ENCODE assay signal across 13 cellular contexts in the genomic region with DNA sequence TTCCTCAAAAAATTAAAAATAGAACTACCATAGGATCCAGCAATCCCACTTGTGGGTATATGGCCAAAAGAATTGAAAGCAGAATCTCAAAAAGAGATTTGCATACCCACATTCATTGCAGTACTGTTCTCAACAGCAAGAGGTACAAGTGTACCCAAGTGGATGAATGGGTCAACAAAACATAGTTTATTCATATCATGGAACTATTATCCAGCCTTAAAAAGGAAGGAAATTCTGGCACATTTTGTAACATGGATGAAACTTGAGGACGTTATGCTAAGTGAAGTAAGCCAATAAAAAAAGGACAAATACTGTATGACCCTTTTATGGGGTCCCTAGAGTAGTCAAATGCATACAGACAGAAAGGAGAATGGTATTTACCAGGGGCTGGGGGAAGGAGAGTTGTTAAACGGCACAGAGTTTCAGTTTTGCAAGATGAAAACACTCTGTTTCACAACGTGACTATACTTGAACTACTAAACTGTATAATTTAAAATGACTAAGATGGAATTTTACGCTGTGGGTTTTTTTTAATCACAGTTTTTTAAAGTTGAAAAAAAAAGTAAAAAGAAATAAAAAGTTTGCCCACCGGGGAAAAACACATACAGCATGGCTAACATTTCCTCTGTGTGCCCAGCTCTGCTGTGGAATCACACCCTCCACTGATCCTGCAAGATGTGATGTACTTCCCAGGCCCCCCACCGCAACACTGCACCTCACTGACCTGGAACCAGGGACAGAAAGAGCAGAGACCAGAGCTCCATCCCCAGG. TPM values are rescaled to one million over a fixed set of nuclear protein-coding genes. Genes with fewer than 3 reads are reported as not detected.
DNase-seq lines count a peak whose midpoint lies in the region; ATAC-seq, FAIRE-seq and TF ChIP-seq lines count a peak whose summit lies in the region.
"Had no signal": no experiment of that assay in that cellular context is flagged by ENCODE, and none has a peak within 500 bp of the region (broad histone marks: within the 10 kb centered on the region; RNA-seq: fewer than 3 reads in every experiment).

No MANE protein-coding gene starts in this region.

- H3K36me3 Mint-ChIP-seq in activated T-cell treated with anti-CD3 and anti-CD28 coated beads, Interleukin-2, amount 50 U/mL, for 72 hours (ENCODE audit: insufficient read depth in 2 of 2) = no peaks in the 10 kb centered on the region

- 38 to 45% methylated on average over 5 to 6 of the region's 6 CpGs for WGBS in transverse colon (ENCODE audit: low coverage in 1 of 2), 2 donors

- peak overlapping the region; percentile 11 to 49 for H3K4me3 Mint-ChIP-seq in activated T-cell treated with anti-CD3 and anti-CD28 coated beads, Interleukin-2, amount 50 U/mL, for 72 hours
- H3K4me3 Mint-ChIP-seq: brain had no signal

- DNase-seq in GM12891 (ENCODE audit: insufficient read length, low spot score) (no peak), D341Med (ENCODE audit: low spot score) (no peak), right atrium auricular region (ENCODE audit: low spot score) (no peak), transverse colon (no peak)
- peak; percentile 8 to 21 for DNase-seq in activated T-cell treated with anti-CD3 and anti-CD28 coated beads, Interleukin-2, amount 50 U/mL, for 72 hours
- DNase-seq in stimulated activated CD4-positive, alpha-beta T cell treated with anti-CD3 and anti-CD28 coated beads, Interleukin-2, amount 100 ng/mL, for 24 hours = no peak
- DNase-seq: NCI-H69 had no signal

- H3K27ac ChIP-seq in right atrium auricular region (no peak overlapping the region), transverse colon (no peak overlapping the region)
- H3K27ac ChIP-seq: VCaP had no signal

- peak; percentile 72 for ATAC-seq in GM19372 (IDR thresholded peaks at IDR 0.05; ENCODE audit: low read depth, unreplicated experiment)
- ATAC-seq in HG02981 (IDR thresholded peaks at IDR 0.05; ENCODE audit: unreplicated experiment) = peak; percentile 69
- peak; percentile 91 to 95 for ATAC-seq in activated T-cell treated with anti-CD3 and anti-CD28 coated beads, Interleukin-2, amount 50 U/mL, for 72 hours (replicated peaks in 1 of 2)

- TF ChIP-seq CTCF in right atrium auricular region (IDR thresholded peaks at IDR 0.05) (no peak), transverse colon (IDR thresholded peaks at IDR 0.05) (no peak)

- H3K4me3 ChIP-seq in right atrium auricular region (no peak overlapping the region), transverse colon (no peak overlapping the region)

- intact Hi-C loops in transverse colon (cut with DNase I; ENCODE audit: low total_unique reads) = no loop called here

- no peaks in the 10 kb centered on the region for H3K36me3 ChIP-seq in right atrium auricular region
- no peaks in the 10 kb centered on the region for H3K36me3 ChIP-seq in transverse colon

- peaks cover 24% of the 10 kb centered on the region for H3K4me1 Mint-ChIP-seq in activated T-cell treated with anti-CD3 and anti-CD28 coated beads, Interleukin-2, amount 50 U/mL, for 72 hours (ENCODE audit: low read depth)

- H3K27ac Mint-ChIP-seq in activated T-cell treated with anti-CD3 and anti-CD28 coated beads, Interleukin-2, amount 50 U/mL, for 72 hours = peak overlapping the region; percentile 66
- H3K27ac Mint-ChIP-seq: brain had no signal

- peaks cover 0 to 2% of the 10 kb centered on the region in 2 donors for H3K9me3 Mint-ChIP-seq in activated T-cell treated with anti-CD3 and anti-CD28 coated beads, Interleukin-2, amount 50 U/mL, for 72 hours

- TF ChIP-seq EP300 in transverse colon (IDR thresholded peaks at IDR 0.05; ENCODE audit: low read depth) = no peak

- no peaks in the 10 kb centered on the region for H3K4me1 ChIP-seq in right atrium auricular region
- H3K4me1 ChIP-seq in transverse colon = no peaks in the 10 kb centered on the region

- H3K27me3 Mint-ChIP-seq in activated T-cell treated with anti-CD3 and anti-CD28 coated beads, Interleukin-2, amount 50 U/mL, for 72 hours (ENCODE audit: low read depth) = peaks cover 20% of the 10 kb centered on the region

- H3K9me3 ChIP-seq in right atrium auricular region = no peaks in the 10 kb centered on the region
- H3K9me3 ChIP-seq in transverse colon = no peaks in the 10 kb centered on the region

- peak; percentile 92 for FAIRE-seq in GM12891 (lab: Jason Lieb, UNC)

- in situ Hi-C loops in transverse colon (cut with MboI; ENCODE audit: low pct_ligation_motif_present in 1 of 4, low pct_unique_long_range_greater_than_20kb in 1 of 4, low sequenced_read_pairs in 3 of 4) = no loop called here

- no peak for TF ChIP-seq POLR2A in GM12891 (IDR thresholded peaks at IDR 0.05; ENCODE audit: low read depth, low read length)
- TF ChIP-seq POLR2A in transverse colon (IDR thresholded peaks at IDR 0.05) = no peak

- H3K27me3 ChIP-seq in right atrium auricular region (no peaks in the 10 kb centered on the region), transverse colon (peaks cover under 1% of the 10 kb centered on the region)

TF ChIP-seq in GM12891, 5 proteins besides CTCF, POLR2A, EP300 and RAD21:
- no peak for TF ChIP-seq SPI1 (IDR thresholded peaks at IDR 0.05; ENCODE audit: low read depth, low read length)
- no peak for TF ChIP-seq POLR2AphosphoS5 (IDR thresholded peaks at IDR 0.05; ENCODE audit: low read depth, low read length)
- no peak for TF ChIP-seq PAX5 (IDR thresholded peaks at IDR 0.05; ENCODE audit: insufficient read depth, low read length, severe bottlenecking)
- no peak for TF ChIP-seq TAF1 (IDR thresholded peaks at IDR 0.05; ENCODE audit: low read depth, low read length)
- peak; percentile 73; the same call in 1 of the 2 replicates for TF ChIP-seq POU2F2 (IDR thresholded peaks at IDR 0.05; ENCODE audit: low read depth, low read length)

RNA-seq across cellular contexts. Expression of gene TVP23A, which starts 6.1 kb away (rescaled TPM):
- polyA plus RNA-seq in GM12891 (2012; ENCODE audit: low read depth, missing spikeins) = 3.5 TPM
- under 1 TPM in 1 of 2 donors, not detected in 1; 0.60 TPM for total RNA-seq in activated T-cell treated with anti-CD3 and anti-CD28 coated beads, Interleukin-2, amount 50 U/mL, for 72 hours
- total RNA-seq in right atrium auricular region (under 1 TPM; 0.30 to 0.83 TPM), transverse colon (under 1 TPM in 2 of 4 donors, not detected in 2; 0.14 to 0.16 TPM)
- total RNA-seq: glomerular endothelial cell, HT1080 had no signal

Comparison
In these comparisons a context has a peak if more than half of its experiments do, and no peak if none do; other contexts are left out.
1. DNase-seq: peak in activated T-cell treated with anti-CD3 and anti-CD28 coated beads, Interleukin-2, amount 50 U/mL, for 72 hours (2 of 2); none in GM12891 (single experiment), stimulated activated CD4-positive, alpha-beta T cell treated with anti-CD3 and anti-CD28 coated beads, Interleukin-2, amount 100 ng/mL, for 24 hours (0 of 2), D341Med (single experiment), right atrium auricular region (single experiment) and transverse colon (single experiment).
2. Peak in every context shown above with its lines, with median percentiles within 50 percentile points of each other: ATAC-seq.